In the genomic region with DNA sequence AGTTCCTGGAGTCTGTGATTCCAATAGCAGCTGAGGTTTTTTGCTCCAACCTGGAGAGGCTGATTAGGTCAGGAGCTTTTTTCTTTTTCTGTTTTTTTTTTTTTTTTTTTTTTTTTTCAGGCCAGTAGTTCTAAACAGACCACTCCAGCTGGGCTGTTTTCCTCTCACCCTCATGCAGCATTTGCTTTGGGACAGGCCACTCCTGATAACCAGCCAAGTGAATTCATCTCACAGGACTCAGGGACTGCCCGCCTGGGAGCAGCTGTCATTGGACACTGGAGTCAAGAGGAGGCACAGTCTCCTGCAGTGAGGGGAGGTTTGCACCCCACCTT, we compare ENCODE assay signal across 20 cellular contexts. TPM values are rescaled to one million over a fixed set of nuclear protein-coding genes. Genes with fewer than 3 reads are reported as not detected.
A peak's percentile ranks its signal among the peaks of the same experiment; 100 is the strongest.
DNase-seq lines count a peak whose midpoint lies in the region; ATAC-seq and TF ChIP-seq lines count a peak whose summit lies in the region.
"Had no signal": no experiment of that assay in that cellular context is flagged by ENCODE, and none has a peak within 500 bp of the region (broad histone marks: within the 10 kb centered on the region; RNA-seq: fewer than 3 reads in every experiment).

No MANE protein-coding gene starts in this region.

- H4K20me1 ChIP-seq in SK-N-SH (ENCODE audit: insufficient read depth) (no peaks in the 10 kb centered on the region), smooth muscle cell (ENCODE audit: low read depth) (no peaks in the 10 kb centered on the region)

- H3K27me3 ChIP-seq in SK-N-SH (ENCODE audit: insufficient read depth) (no peaks in the 10 kb centered on the region), left lung (no peaks in the 10 kb centered on the region), smooth muscle cell (ENCODE audit: low read depth) (no peaks in the 10 kb centered on the region)
- H3K27me3 ChIP-seq: Peyer's patch, right lobe of liver had no signal

- TF ChIP-seq RAD21 in SK-N-SH (IDR thresholded peaks at IDR 0.05; ENCODE audit: low read length) = no peak

- 85% methylated on average over 1 of the region's 1 CpG for WGBS in SK-N-SH (ENCODE audit: low lambda C conversion rate)
- WGBS in smooth muscle cell (ENCODE audit: low lambda C conversion rate) = 83% methylated on average over 1 of the region's 1 CpG

- H3K4me1 ChIP-seq in SK-N-SH (ENCODE audit: control insufficient read depth in 1 of 2, insufficient read depth in 2 of 2, low read depth in 1 of 2, low read length in 1 of 2) = peaks cover 19 to 57% of the 10 kb centered on the region in 2 experiments
- H3K4me1 ChIP-seq in left lung = peaks cover 28 to 73% of the 10 kb centered on the region in 2 donors
- peaks cover 23% of the 10 kb centered on the region for H3K4me1 ChIP-seq in smooth muscle cell (ENCODE audit: low read depth)
- H3K4me1 ChIP-seq: right lobe of liver had no signal

- TF ChIP-seq EP300 in SK-N-SH (IDR thresholded peaks at IDR 0.05; ENCODE audit: borderline replicate concordance in 1 of 2, low read depth in 1 of 2, low read length in 1 of 2) = no peak

- H2AFZ ChIP-seq in SK-N-SH (ENCODE audit: low read depth) (no peak overlapping the region), smooth muscle cell (ENCODE audit: low read depth) (no peak overlapping the region)

- CTCF ChIA-PET in SK-N-SH (lab: Yijun Ruan, JAX) = interaction anchor here (0.7 to 3.0 kb wide), 5 partner anchors 11 to 224 kb away, joined by 3 to 12 read pairs (median 3); no protein-coding TSS in a partner anchor

- intact Hi-C loops in left lung (cut with DNase I) = no loop called here

- H3K9me2 ChIP-seq in SK-N-SH = no peaks in the 10 kb centered on the region

- H3K9ac ChIP-seq in SK-N-SH (no peak overlapping the region; the same call in 1 of the 2 replicates), smooth muscle cell (ENCODE audit: low read depth) (peak overlapping the region; percentile 7)

- H3K27ac ChIP-seq in SK-N-SH (ENCODE audit: low read depth in 2 of 2, low read length in 1 of 2) (peak overlapping the region; percentile 29 to 86; a peak in 3 of 4 replicates), left lung (peak overlapping the region; percentile 48 to 51), smooth muscle cell (ENCODE audit: low read depth) (peak overlapping the region; percentile 85)
- H3K27ac ChIP-seq: right lobe of liver had no signal

- peak overlapping the region; percentile 40; the same call in 1 of the 2 replicates for H3K4me2 ChIP-seq in SK-N-SH
- no peak overlapping the region for H3K4me2 ChIP-seq in smooth muscle cell

- TF ChIP-seq CTCF in SK-N-SH (IDR thresholded peaks at IDR 0.05) = no peak
- no peak for TF ChIP-seq CTCF in left lung (IDR thresholded peaks at IDR 0.05)
- no peak for TF ChIP-seq CTCF in smooth muscle cell (IDR thresholded peaks at IDR 0.05; ENCODE audit: borderline replicate concordance, insufficient read depth, poor library complexity, severe bottlenecking)

- H3K79me2 ChIP-seq in SK-N-SH (ENCODE audit: insufficient read depth) (peaks cover 97% of the 10 kb centered on the region), smooth muscle cell (ENCODE audit: low read depth) (peaks cover 22% of the 10 kb centered on the region)

- DNase-seq in OCI-M1 (lab: John Stamatoyannopoulos, UW) (peak; percentile 36), SK-N-SH (no peak), left lung (no peak), smooth muscle cell (lab: John Stamatoyannopoulos, UW; ENCODE audit: unreplicated experiment) (no peak), NCI-H345 (lab: John Stamatoyannopoulos, UW) (no peak), NCI-H2196 (lab: John Stamatoyannopoulos, UW; ENCODE audit: unreplicated experiment) (no peak)
- DNase-seq: activated CD4-positive, alpha-beta T cell treated with anti-CD3 and anti-CD28 coated beads, Interleukin-2, amount 10 ng/mL, durations not matched to agents 24 days and 14 days; anterior cingulate cortex; Caco-2; foreskin fibroblast; HCEC 1CT; NCI-H1092 treated with DMSO at 0.1 percent for 48 hours; NCI-H2171 treated with DMSO at 0.1 percent for 48 hours; NCI-H82; occipital lobe; Peyer's patch; right lobe of liver; stimulated activated CD4-positive, alpha-beta T cell treated with anti-CD3 and anti-CD28 coated beads, Interleukin-2, amount 100 ng/mL, for 24 hours had no signal

- H3K9me3 ChIP-seq in SK-N-SH (no peaks in the 10 kb centered on the region), left lung (no peaks in the 10 kb centered on the region), smooth muscle cell (replicated peaks; ENCODE audit: low read depth) (no peaks in the 10 kb centered on the region)
- H3K9me3 ChIP-seq: Caco-2, Peyer's patch, right lobe of liver had no signal

- peak; percentile 47 for ATAC-seq in left lung
- ATAC-seq in HG03342 (IDR thresholded peaks at IDR 0.05; ENCODE audit: unreplicated experiment) = no peak
- ATAC-seq: GM12878 had no signal

- POLR2A ChIA-PET in SK-N-SH (lab: Yijun Ruan, JAX) = interaction anchor here (0.6 kb wide), 1 partner anchor 8 kb away, joined by 3 read pairs; no protein-coding TSS in a partner anchor

- H3K36me3 ChIP-seq in SK-N-SH (replicated peaks in 1 of 2; ENCODE audit: control insufficient read depth in 1 of 2, insufficient read depth in 2 of 2, low read length in 1 of 2) = peaks cover 4 to 10% of the 10 kb centered on the region in 2 experiments
- peaks cover 0 to 13% of the 10 kb centered on the region in 2 donors for H3K36me3 ChIP-seq in left lung
- H3K36me3 ChIP-seq in smooth muscle cell (ENCODE audit: low read depth) = peaks cover under 1% of the 10 kb centered on the region

- H3K4me3 ChIP-seq in SK-N-SH (ENCODE audit: low read depth in 2 of 2, low read length in 1 of 2) (no peak overlapping the region), left lung (no peak overlapping the region), smooth muscle cell (no peak overlapping the region)
- H3K4me3 ChIP-seq: GM12878, Peyer's patch, right lobe of liver had no signal

- H3F3A ChIP-seq in SK-N-SH (replicated peaks; ENCODE audit: insufficient read depth) = peaks cover 28% of the 10 kb centered on the region
- H3F3A ChIP-seq in smooth muscle cell (ENCODE audit: low read depth) = peaks cover 10% of the 10 kb centered on the region

TF ChIP-seq in SK-N-SH, 30 proteins besides CTCF, POLR2A, EP300 and RAD21:
- TF ChIP-seq, protein P1, sequence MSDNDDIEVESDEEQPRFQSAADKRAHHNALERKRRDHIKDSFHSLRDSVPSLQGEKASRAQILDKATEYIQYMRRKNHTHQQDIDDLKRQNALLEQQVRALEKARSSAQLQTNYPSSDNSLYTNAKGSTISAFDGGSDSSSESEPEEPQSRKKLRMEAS (IDR thresholded peaks at IDR 0.05; ENCODE audit: low read depth) = 0 out of 2 replicates have a peak, but pooled peaks have one; percentile 1
- TF ChIP-seq MEF2A (IDR thresholded peaks at IDR 0.05; ENCODE audit: borderline replicate concordance, low read depth) = no peak
- TF ChIP-seq MXI1 (IDR thresholded peaks at IDR 0.05; ENCODE audit: low read depth, low read length) = no peak
- no peak for TF ChIP-seq NRF1 (IDR thresholded peaks at IDR 0.05; ENCODE audit: low read depth, low read length)
- no peak for TF ChIP-seq FOXM1 (IDR thresholded peaks at IDR 0.05; ENCODE audit: low read depth)
- no peak for TF ChIP-seq CHD2 (IDR thresholded peaks at IDR 0.05; ENCODE audit: low read length, partially characterized antibody)

RNA-seq across cellular contexts. Expression of a gene that starts 22.9 kb away (rescaled TPM):
- polyA plus RNA-seq in SK-N-SH (2012; rRNA removed) (7.3 and 8.5 TPM in 2 replicates), smooth muscle cell (8.7 and 15.7 TPM in 2 replicates)
- 3.9 and 6.2 TPM in 2 replicates for polyA plus RNA-seq in SK-N-SH (2012; cell fraction: cytosol; rRNA removed)
- polyA plus RNA-seq in SK-N-SH (2012; cell fraction: nucleus; rRNA removed) = 31.0 and 36.0 TPM in 2 replicates
- total RNA-seq in left lung (10 to 100 TPM; 73.5 to 92.8 TPM), smooth muscle cell (8.2 and 12.0 TPM in 2 replicates)
- total RNA-seq: activated CD4-positive, alpha-beta T cell treated with anti-CD3 and anti-CD28 coated beads, Interleukin-2, amount 10 ng/mL, durations not matched to agents 24 days and 14 days had no signal
